Comparison of ENCODE assay signal across 8 cellular contexts in genomic region chr3:23810342-23811116, GRCh38. TPM values are rescaled to one million over a fixed set of nuclear protein-coding genes. Genes with fewer than 3 reads are reported as not detected.
DNase-seq lines count a peak whose midpoint lies in the region; ATAC-seq and TF ChIP-seq lines count a peak whose summit lies in the region.

No MANE protein-coding gene starts in this region.

- dilution Hi-C loops in mammary epithelial cell (cut with HindIII; ENCODE audit: low sequenced_read_pairs): no loop called here

- peak overlapping the region; percentile 85 for H3K27ac ChIP-seq in HUES64 (ENCODE audit: low read depth, low read length)
- peak overlapping the region; percentile 45 for H3K27ac ChIP-seq in mammary epithelial cell (ENCODE audit: insufficient read depth, low read depth, low read length)
- H3K27ac ChIP-seq in smooth muscle cell (ENCODE audit: low read depth): peak overlapping the region; percentile 46

- H3K27me3 ChIP-seq in HUES64 (ENCODE audit: insufficient read depth, low read length) (no peaks in the 10 kb centered on the region), mammary epithelial cell (ENCODE audit: insufficient read depth, low read length) (no peaks in the 10 kb centered on the region), smooth muscle cell (ENCODE audit: low read depth) (no peaks in the 10 kb centered on the region)

- H3K9me3 ChIP-seq in HUES64 (ENCODE audit: insufficient read depth, low read depth, low read length) (no peaks in the 10 kb centered on the region), mammary epithelial cell (replicated peaks; ENCODE audit: insufficient read depth, low read length) (no peaks in the 10 kb centered on the region), smooth muscle cell (replicated peaks; ENCODE audit: low read depth) (no peaks in the 10 kb centered on the region)

- intact Hi-C loops in mammary epithelial cell (cut with micrococcal nuclease): no loop called here

- TF ChIP-seq POLR2A in GM19193 (IDR thresholded peaks at IDR 0.05; ENCODE audit: extremely low read depth, insufficient read depth, insufficient read length): peak; percentile 26

- no TSS peak for BruUV-seq in mammary epithelial cell (replicated peaks; lab: Mats Ljungman, UMichigan)

- H4K20me1 ChIP-seq in mammary epithelial cell (ENCODE audit: insufficient read depth, low read length) (no peaks in the 10 kb centered on the region), smooth muscle cell (ENCODE audit: low read depth) (peaks cover 85% of the 10 kb centered on the region)

- H3K4me3 ChIP-seq in HUES64 (ENCODE audit: low read length): peak overlapping the region; percentile 60
- H3K4me3 ChIP-seq in mammary epithelial cell (replicated peaks in 1 of 3; ENCODE audit: insufficient read depth in 1 of 3, low read depth in 2 of 3, low read length in 3 of 3): peak overlapping the region; percentile 58 to 66 (median 65)
- H3K4me3 ChIP-seq in smooth muscle cell: peak overlapping the region; percentile 76

- H3F3A ChIP-seq in smooth muscle cell (ENCODE audit: low read depth): peaks cover 17% of the 10 kb centered on the region

- peaks cover 42% of the 10 kb centered on the region for H3K36me3 ChIP-seq in HUES64 (ENCODE audit: insufficient read depth, low read length)
- peaks cover 2% of the 10 kb centered on the region for H3K36me3 ChIP-seq in mammary epithelial cell (ENCODE audit: insufficient read depth, low read length)
- H3K36me3 ChIP-seq in smooth muscle cell (ENCODE audit: low read depth): no peaks in the 10 kb centered on the region

- under 1% methylated on average over 76 of the region's 76 CpGs for WGBS in HUES64
- 19% methylated on average over 4 of the region's 76 CpGs for WGBS in mammary epithelial cell (ENCODE audit: low coverage, missing lambda C conversion rate)
- 1% methylated on average over 27 of the region's 76 CpGs for WGBS in smooth muscle cell (ENCODE audit: low lambda C conversion rate)

- H3K4me2 ChIP-seq in mammary epithelial cell (ENCODE audit: insufficient read depth, low read depth, low read length) (peak overlapping the region; percentile 92), smooth muscle cell (peak overlapping the region; percentile 96)

- in situ Hi-C loops in mammary epithelial cell (cut with MboI; ENCODE audit: low sequenced_read_pairs in 2 of 2): loop anchor here in 1 of 2 donors (25.0 kb wide), 1 partner anchor 623 kb away; no protein-coding TSS in a partner anchor

- H3K9ac ChIP-seq in HUES64 (ENCODE audit: low read depth, low read length) (peak overlapping the region; percentile 95), mammary epithelial cell (ENCODE audit: insufficient read depth, low read length) (peak overlapping the region; percentile 68), smooth muscle cell (ENCODE audit: low read depth) (peak overlapping the region; percentile 76)

- TF ChIP-seq CTCF in mammary epithelial cell (conservative IDR thresholded peaks at IDR 0.05 in 1 of 2, IDR thresholded peaks at IDR 0.05 in 1 of 2; ENCODE audit: extremely low read depth in 1 of 2, insufficient read depth in 1 of 2, low read depth in 1 of 2, low read length in 2 of 2): peak in 1 of 2 donors; percentile 41
- peak; percentile 13 for TF ChIP-seq CTCF in smooth muscle cell (IDR thresholded peaks at IDR 0.05; ENCODE audit: borderline replicate concordance, insufficient read depth, poor library complexity, severe bottlenecking)

- peaks cover 92% of the 10 kb centered on the region for H3K79me2 ChIP-seq in mammary epithelial cell (ENCODE audit: insufficient read depth, low read length)
- H3K79me2 ChIP-seq in smooth muscle cell (ENCODE audit: low read depth): peaks cover 79% of the 10 kb centered on the region

- CTCF ChIA-PET in mammary epithelial cell (lab: Charles Lee; ENCODE audit: low non-redundant PET): no interaction called here

- DNase-seq in AG20443 (ENCODE audit: low spot score): peak; percentile 82
- DNase-seq in UCSD-AML1 (lab: John Stamatoyannopoulos, UW; ENCODE audit: unreplicated experiment): peak; percentile 56
- DNase-seq in mammary epithelial cell: peak; percentile 19
- peak; percentile 78 for DNase-seq in iPS-NIHi7 (ENCODE audit: extremely low spot score)
- DNase-seq in smooth muscle cell (lab: John Stamatoyannopoulos, UW; ENCODE audit: unreplicated experiment): peak; percentile 14

- H3K4me1 ChIP-seq in HUES64 (ENCODE audit: insufficient read depth, low read length): peaks cover 48% of the 10 kb centered on the region
- peaks cover 15% of the 10 kb centered on the region for H3K4me1 ChIP-seq in mammary epithelial cell (ENCODE audit: insufficient read depth, low read length)
- peaks cover 47% of the 10 kb centered on the region for H3K4me1 ChIP-seq in smooth muscle cell (ENCODE audit: low read depth)

- ATAC-seq in GM18870 (IDR thresholded peaks at IDR 0.05; ENCODE audit: unreplicated experiment): no peak

- peak overlapping the region; percentile 91 for H2AFZ ChIP-seq in mammary epithelial cell (ENCODE audit: low read depth, low read length)
- H2AFZ ChIP-seq in smooth muscle cell (ENCODE audit: low read depth): peak overlapping the region; percentile 26

RNA-seq across cellular contexts. Expression of gene UBE2E1, which starts 4.8 kb away (rescaled TPM):
- polyA plus RNA-seq in HUES64 (2013, experiment 1 of 2): 148 TPM
- polyA plus RNA-seq in HUES64 (2013, experiment 2 of 2): 159 TPM
- total RNA-seq in mammary epithelial cell (10 to 100 TPM; 49.5 to 92.7 TPM), smooth muscle cell (128 and 142 TPM in 2 replicates)
- polyA plus RNA-seq in mammary epithelial cell (115 TPM), smooth muscle cell (13.3 and 17.9 TPM in 2 replicates)
- polyA minus RNA-seq in mammary epithelial cell: 45.1 TPM

Comparison
In these comparisons a context has a peak if more than half of its experiments do, and no peak if none do; other contexts are left out.
1. DNase-seq: peak in every context shown above with its lines; median percentile 82 in AG20443; 78 in iPS-NIHi7; 56 in UCSD-AML1; 19 in mammary epithelial cell; 14 in smooth muscle cell.